1 cellular context compared by ENCODE assay signal in genomic region chr1:205528887-205529825, GRCh38.
A peak's percentile ranks its signal among the peaks of the same experiment; 100 is the strongest.
TF ChIP-seq lines count a peak whose summit lies in the region.

No MANE protein-coding gene starts in this region.

TF ChIP-seq in SK-N-SH, 30 proteins besides CTCF, POLR2A, EP300 and RAD21 (continued from another document):
- TF ChIP-seq ZBTB33 (IDR thresholded peaks at IDR 0.05; ENCODE audit: borderline replicate concordance, low read depth) (no peak), TCF12 (IDR thresholded peaks at IDR 0.05) (no peak), NRF1 (IDR thresholded peaks at IDR 0.05; ENCODE audit: low read depth, low read length) (peak; percentile 23; the same call in 1 of the 2 replicates), GATA2 (CRISPR knock-in tag; IDR thresholded peaks at IDR 0.05) (no peak), NFIC (IDR thresholded peaks at IDR 0.05; ENCODE audit: borderline replicate concordance) (no peak), PBX3 (IDR thresholded peaks at IDR 0.05) (no peak), MAX (IDR thresholded peaks at IDR 0.05; ENCODE audit: low read depth) (no peak)
